1 cellular context compared by ENCODE assay signal in genomic region chr14:55103005-55103640, GRCh38.
TF ChIP-seq lines count a peak whose summit lies in the region.

No MANE protein-coding gene starts in this region.

TF ChIP-seq in HepG2, 621 proteins besides CTCF, POLR2A, EP300 and RAD21 (continued from another document and continues in another):
- no peak for TF ChIP-seq ZIK1 (CRISPR knock-in tag; IDR thresholded peaks at IDR 0.05; ENCODE audit: borderline replicate concordance, low read depth)
- no peak for TF ChIP-seq CREBL2 (CRISPR knock-in tag; IDR thresholded peaks at IDR 0.05; ENCODE audit: borderline replicate concordance)
- TF ChIP-seq DMTF1 (CRISPR knock-in tag; IDR thresholded peaks at IDR 0.05) = no peak
- TF ChIP-seq SUZ12 (IDR thresholded peaks at IDR 0.05; ENCODE audit: low read depth, low read length) = no peak
- no peak for TF ChIP-seq ZNF597 (CRISPR knock-in tag; IDR thresholded peaks at IDR 0.05)
- TF ChIP-seq ZNF510 (CRISPR knock-in tag; IDR thresholded peaks at IDR 0.05; ENCODE audit: low read depth) = no peak
- no peak for TF ChIP-seq ZNF749 (CRISPR knock-in tag; IDR thresholded peaks at IDR 0.05; ENCODE audit: borderline replicate concordance)
- TF ChIP-seq NFIB (CRISPR knock-in tag; IDR thresholded peaks at IDR 0.05; ENCODE audit: borderline replicate concordance) = no peak
- no peak for TF ChIP-seq CSRNP1 (CRISPR knock-in tag; IDR thresholded peaks at IDR 0.05)
- 0 out of 2 replicates have a peak, but pooled peaks have one; percentile 28 for TF ChIP-seq KMT2B (CRISPR knock-in tag; IDR thresholded peaks at IDR 0.05)
- no peak for TF ChIP-seq CENPBD1 (CRISPR knock-in tag; IDR thresholded peaks at IDR 0.05; ENCODE audit: borderline replicate concordance, low read depth)
- TF ChIP-seq ARID2 (CRISPR knock-in tag; IDR thresholded peaks at IDR 0.05; ENCODE audit: borderline replicate concordance) = no peak
- TF ChIP-seq ZBTB38 (CRISPR knock-in tag; IDR thresholded peaks at IDR 0.05) = peak; percentile 58; the same call in 1 of the 2 replicates
- TF ChIP-seq ZNF747 (CRISPR knock-in tag; IDR thresholded peaks at IDR 0.05; ENCODE audit: borderline replicate concordance) = peak; percentile 65; the same call in 1 of the 2 replicates
- TF ChIP-seq NR2C2 (CRISPR knock-in tag; IDR thresholded peaks at IDR 0.05; ENCODE audit: borderline replicate concordance) = peak; percentile 49; the same call in 1 of the 2 replicates
- peak; percentile 97 for TF ChIP-seq ZNF687 (CRISPR knock-in tag; IDR thresholded peaks at IDR 0.05)
- TF ChIP-seq HNF1A (IDR thresholded peaks at IDR 0.05; ENCODE audit: low read depth) = no peak; the same call in 1 of the 2 replicates
- TF ChIP-seq HNF1A (CRISPR knock-in tag; IDR thresholded peaks at IDR 0.05; ENCODE audit: borderline replicate concordance) = peak; percentile 35; the same call in 1 of the 2 replicates
- peak; percentile 67 for TF ChIP-seq PHF8 (CRISPR knock-in tag; IDR thresholded peaks at IDR 0.05)
- TF ChIP-seq IRF2 (CRISPR knock-in tag; IDR thresholded peaks at IDR 0.05) = peak; percentile 70; the same call in 1 of the 2 replicates
- no peak for TF ChIP-seq ZNF576 (CRISPR knock-in tag; IDR thresholded peaks at IDR 0.05)
- no peak for TF ChIP-seq ZNF781 (CRISPR knock-in tag; IDR thresholded peaks at IDR 0.05; ENCODE audit: borderline replicate concordance, not compliant biosample characterization)
- no peak for TF ChIP-seq ZXDC (CRISPR knock-in tag; IDR thresholded peaks at IDR 0.05)
- TF ChIP-seq SIN3B (IDR thresholded peaks at IDR 0.05; ENCODE audit: low read length) = no peak
- no peak for TF ChIP-seq PLRG1 (conservative IDR thresholded peaks at IDR 0.05)
- TF ChIP-seq PRMT3 (CRISPR knock-in tag; IDR thresholded peaks at IDR 0.05; ENCODE audit: borderline replicate concordance, low read depth) = no peak
- no peak for TF ChIP-seq BCLAF1 (IDR thresholded peaks at IDR 0.05)
- no peak for TF ChIP-seq ZNF276 (CRISPR knock-in tag; IDR thresholded peaks at IDR 0.05; ENCODE audit: low read depth)
- TF ChIP-seq HHEX (CRISPR knock-in tag; IDR thresholded peaks at IDR 0.05) = no peak
- TF ChIP-seq HDAC1 (CRISPR knock-in tag; IDR thresholded peaks at IDR 0.05) = peak; percentile 83
